Comparison of ENCODE assay signal across 1 cellular context in genomic region chr17:40548982-40549680, GRCh38.
TF ChIP-seq lines count a peak whose summit lies in the region.

No MANE protein-coding gene starts in this region.

TF ChIP-seq in liver, 16 proteins besides CTCF, POLR2A, EP300 and RAD21 (continued from another document):
- TF ChIP-seq REST (IDR thresholded peaks at IDR 0.05) = peak; percentile 74
